ENCODE assay signal across 1 cellular context in the genomic region with DNA sequence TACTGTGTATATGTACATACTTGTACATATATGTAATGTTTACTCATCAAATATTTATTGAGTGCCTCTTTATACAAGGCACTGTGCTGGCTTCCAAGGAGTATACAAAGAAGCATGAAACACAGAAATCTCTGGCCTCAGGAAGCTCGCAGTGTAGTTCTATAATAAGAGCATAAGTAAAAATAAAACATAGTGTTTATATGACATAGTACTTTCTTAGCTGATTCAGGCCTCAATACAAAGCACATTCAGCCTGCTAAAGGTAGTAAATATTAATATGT.
TF ChIP-seq lines count a peak whose summit lies in the region.

No MANE protein-coding gene starts in this region.

TF ChIP-seq in HepG2, 621 proteins besides CTCF, POLR2A, EP300 and RAD21:
- TF ChIP-seq, protein P1, sequence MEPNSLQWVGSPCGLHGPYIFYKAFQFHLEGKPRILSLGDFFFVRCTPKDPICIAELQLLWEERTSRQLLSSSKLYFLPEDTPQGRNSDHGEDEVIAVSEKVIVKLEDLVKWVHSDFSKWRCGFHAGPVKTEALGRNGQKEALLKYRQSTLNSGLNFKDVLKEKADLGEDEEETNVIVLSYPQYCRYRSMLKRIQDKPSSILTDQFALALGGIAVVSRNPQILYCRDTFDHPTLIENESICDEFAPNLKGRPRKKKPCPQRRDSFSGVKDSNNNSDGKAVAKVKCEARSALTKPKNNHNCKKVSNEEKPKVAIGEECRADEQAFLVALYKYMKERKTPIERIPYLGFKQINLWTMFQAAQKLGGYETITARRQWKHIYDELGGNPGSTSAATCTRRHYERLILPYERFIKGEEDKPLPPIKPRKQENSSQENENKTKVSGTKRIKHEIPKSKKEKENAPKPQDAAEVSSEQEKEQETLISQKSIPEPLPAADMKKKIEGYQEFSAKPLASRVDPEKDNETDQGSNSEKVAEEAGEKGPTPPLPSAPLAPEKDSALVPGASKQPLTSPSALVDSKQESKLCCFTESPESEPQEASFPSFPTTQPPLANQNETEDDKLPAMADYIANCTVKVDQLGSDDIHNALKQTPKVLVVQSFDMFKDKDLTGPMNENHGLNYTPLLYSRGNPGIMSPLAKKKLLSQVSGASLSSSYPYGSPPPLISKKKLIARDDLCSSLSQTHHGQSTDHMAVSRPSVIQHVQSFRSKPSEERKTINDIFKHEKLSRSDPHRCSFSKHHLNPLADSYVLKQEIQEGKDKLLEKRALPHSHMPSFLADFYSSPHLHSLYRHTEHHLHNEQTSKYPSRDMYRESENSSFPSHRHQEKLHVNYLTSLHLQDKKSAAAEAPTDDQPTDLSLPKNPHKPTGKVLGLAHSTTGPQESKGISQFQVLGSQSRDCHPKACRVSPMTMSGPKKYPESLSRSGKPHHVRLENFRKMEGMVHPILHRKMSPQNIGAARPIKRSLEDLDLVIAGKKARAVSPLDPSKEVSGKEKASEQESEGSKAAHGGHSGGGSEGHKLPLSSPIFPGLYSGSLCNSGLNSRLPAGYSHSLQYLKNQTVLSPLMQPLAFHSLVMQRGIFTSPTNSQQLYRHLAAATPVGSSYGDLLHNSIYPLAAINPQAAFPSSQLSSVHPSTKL (CRISPR knock-in tag; IDR thresholded peaks at IDR 0.05): 0 out of 2 replicates have a peak, but pooled peaks have one; percentile 28
- TF ChIP-seq RARA (CRISPR knock-in tag; IDR thresholded peaks at IDR 0.05): 0 out of 2 replicates have a peak, but pooled peaks have one; percentile 7
- TF ChIP-seq, protein P2, sequence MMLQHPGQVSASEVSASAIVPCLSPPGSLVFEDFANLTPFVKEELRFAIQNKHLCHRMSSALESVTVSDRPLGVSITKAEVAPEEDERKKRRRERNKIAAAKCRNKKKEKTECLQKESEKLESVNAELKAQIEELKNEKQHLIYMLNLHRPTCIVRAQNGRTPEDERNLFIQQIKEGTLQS (CRISPR knock-in tag; IDR thresholded peaks at IDR 0.05): no peak
- peak; percentile 51; the same call in 1 of the 2 replicates for TF ChIP-seq GATAD2A (CRISPR knock-in tag; IDR thresholded peaks at IDR 0.05)
- TF ChIP-seq SOX6 (IDR thresholded peaks at IDR 0.05): no peak
- 0 out of 2 replicates have a peak, but pooled peaks have one; percentile 10 for TF ChIP-seq SOX6 (CRISPR knock-in tag; IDR thresholded peaks at IDR 0.05)
- no peak for TF ChIP-seq ZNF317 (CRISPR knock-in tag; IDR thresholded peaks at IDR 0.05)
- no peak for TF ChIP-seq FOXP1 (IDR thresholded peaks at IDR 0.05)
- TF ChIP-seq FOXP1 (CRISPR knock-in tag; IDR thresholded peaks at IDR 0.05): peak; percentile 26; the same call in 1 of the 2 replicates
- TF ChIP-seq, protein P3, sequence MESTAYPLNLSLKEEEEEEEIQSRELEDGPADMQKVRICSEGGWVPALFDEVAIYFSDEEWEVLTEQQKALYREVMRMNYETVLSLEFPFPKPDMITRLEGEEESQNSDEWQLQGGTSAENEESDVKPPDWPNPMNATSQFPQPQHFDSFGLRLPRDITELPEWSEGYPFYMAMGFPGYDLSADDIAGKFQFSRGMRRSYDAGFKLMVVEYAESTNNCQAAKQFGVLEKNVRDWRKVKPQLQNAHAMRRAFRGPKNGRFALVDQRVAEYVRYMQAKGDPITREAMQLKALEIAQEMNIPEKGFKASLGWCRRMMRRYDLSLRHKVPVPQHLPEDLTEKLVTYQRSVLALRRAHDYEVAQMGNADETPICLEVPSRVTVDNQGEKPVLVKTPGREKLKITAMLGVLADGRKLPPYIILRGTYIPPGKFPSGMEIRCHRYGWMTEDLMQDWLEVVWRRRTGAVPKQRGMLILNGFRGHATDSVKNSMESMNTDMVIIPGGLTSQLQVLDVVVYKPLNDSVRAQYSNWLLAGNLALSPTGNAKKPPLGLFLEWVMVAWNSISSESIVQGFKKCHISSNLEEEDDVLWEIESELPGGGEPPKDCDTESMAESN (CRISPR knock-in tag; conservative IDR thresholded peaks at IDR 0.05): no peak
- 0 out of 2 replicates have a peak, but pooled peaks have one; percentile 10 for TF ChIP-seq FOXJ3 (CRISPR knock-in tag; IDR thresholded peaks at IDR 0.05; ENCODE audit: borderline replicate concordance)
- 0 out of 2 replicates have a peak, but pooled peaks have one; percentile 23 for TF ChIP-seq ZKSCAN8 (CRISPR knock-in tag; IDR thresholded peaks at IDR 0.05; ENCODE audit: borderline replicate concordance)
- TF ChIP-seq NR2F2 (IDR thresholded peaks at IDR 0.05; ENCODE audit: borderline replicate concordance, low read depth): no peak
- peak; percentile 19 to 22; a peak in 1 of 4 replicates for TF ChIP-seq MAFK (conservative IDR thresholded peaks at IDR 0.05 in 1 of 2, IDR thresholded peaks at IDR 0.05 in 1 of 2; ENCODE audit: low read length in 2 of 2)
- TF ChIP-seq FOXA1 (IDR thresholded peaks at IDR 0.05): peak; percentile 56; the same call in 1 of the 2 replicates
- peak; percentile 59 for TF ChIP-seq FOXA1 (CRISPR knock-in tag; IDR thresholded peaks at IDR 0.05)
- no peak for TF ChIP-seq ZNF124 (CRISPR knock-in tag; IDR thresholded peaks at IDR 0.05)
- 0 out of 2 replicates have a peak, but pooled peaks have one; percentile 19 for TF ChIP-seq NCOA2 (CRISPR knock-in tag; IDR thresholded peaks at IDR 0.05)
- TF ChIP-seq REPIN1 (CRISPR knock-in tag; IDR thresholded peaks at IDR 0.05; ENCODE audit: borderline replicate concordance, low read depth): no peak
- 0 out of 2 replicates have a peak, but pooled peaks have one; percentile 42 for TF ChIP-seq YEATS2 (CRISPR knock-in tag; IDR thresholded peaks at IDR 0.05; ENCODE audit: borderline replicate concordance)
- 0 out of 2 replicates have a peak, but pooled peaks have one; percentile 19 for TF ChIP-seq SAP130 (CRISPR knock-in tag; IDR thresholded peaks at IDR 0.05; ENCODE audit: low read depth)
- TF ChIP-seq ZNF205 (CRISPR knock-in tag; IDR thresholded peaks at IDR 0.05): peak; percentile 71; the same call in 1 of the 2 replicates
- 0 out of 2 replicates have a peak, but pooled peaks have one; percentile 3 for TF ChIP-seq ZBTB20 (CRISPR knock-in tag; IDR thresholded peaks at IDR 0.05; ENCODE audit: borderline replicate concordance, low read depth)
- TF ChIP-seq, protein P4, sequence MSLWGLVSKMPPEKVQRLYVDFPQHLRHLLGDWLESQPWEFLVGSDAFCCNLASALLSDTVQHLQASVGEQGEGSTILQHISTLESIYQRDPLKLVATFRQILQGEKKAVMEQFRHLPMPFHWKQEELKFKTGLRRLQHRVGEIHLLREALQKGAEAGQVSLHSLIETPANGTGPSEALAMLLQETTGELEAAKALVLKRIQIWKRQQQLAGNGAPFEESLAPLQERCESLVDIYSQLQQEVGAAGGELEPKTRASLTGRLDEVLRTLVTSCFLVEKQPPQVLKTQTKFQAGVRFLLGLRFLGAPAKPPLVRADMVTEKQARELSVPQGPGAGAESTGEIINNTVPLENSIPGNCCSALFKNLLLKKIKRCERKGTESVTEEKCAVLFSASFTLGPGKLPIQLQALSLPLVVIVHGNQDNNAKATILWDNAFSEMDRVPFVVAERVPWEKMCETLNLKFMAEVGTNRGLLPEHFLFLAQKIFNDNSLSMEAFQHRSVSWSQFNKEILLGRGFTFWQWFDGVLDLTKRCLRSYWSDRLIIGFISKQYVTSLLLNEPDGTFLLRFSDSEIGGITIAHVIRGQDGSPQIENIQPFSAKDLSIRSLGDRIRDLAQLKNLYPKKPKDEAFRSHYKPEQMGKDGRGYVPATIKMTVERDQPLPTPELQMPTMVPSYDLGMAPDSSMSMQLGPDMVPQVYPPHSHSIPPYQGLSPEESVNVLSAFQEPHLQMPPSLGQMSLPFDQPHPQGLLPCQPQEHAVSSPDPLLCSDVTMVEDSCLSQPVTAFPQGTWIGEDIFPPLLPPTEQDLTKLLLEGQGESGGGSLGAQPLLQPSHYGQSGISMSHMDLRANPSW (CRISPR knock-in tag; IDR thresholded peaks at IDR 0.05; ENCODE audit: borderline replicate concordance): no peak
- no peak for TF ChIP-seq HOXD1 (CRISPR knock-in tag; IDR thresholded peaks at IDR 0.05)
- TF ChIP-seq MIER3 (CRISPR knock-in tag; IDR thresholded peaks at IDR 0.05; ENCODE audit: borderline replicate concordance): 0 out of 2 replicates have a peak, but pooled peaks have one; percentile 26
- TF ChIP-seq, protein P5, sequence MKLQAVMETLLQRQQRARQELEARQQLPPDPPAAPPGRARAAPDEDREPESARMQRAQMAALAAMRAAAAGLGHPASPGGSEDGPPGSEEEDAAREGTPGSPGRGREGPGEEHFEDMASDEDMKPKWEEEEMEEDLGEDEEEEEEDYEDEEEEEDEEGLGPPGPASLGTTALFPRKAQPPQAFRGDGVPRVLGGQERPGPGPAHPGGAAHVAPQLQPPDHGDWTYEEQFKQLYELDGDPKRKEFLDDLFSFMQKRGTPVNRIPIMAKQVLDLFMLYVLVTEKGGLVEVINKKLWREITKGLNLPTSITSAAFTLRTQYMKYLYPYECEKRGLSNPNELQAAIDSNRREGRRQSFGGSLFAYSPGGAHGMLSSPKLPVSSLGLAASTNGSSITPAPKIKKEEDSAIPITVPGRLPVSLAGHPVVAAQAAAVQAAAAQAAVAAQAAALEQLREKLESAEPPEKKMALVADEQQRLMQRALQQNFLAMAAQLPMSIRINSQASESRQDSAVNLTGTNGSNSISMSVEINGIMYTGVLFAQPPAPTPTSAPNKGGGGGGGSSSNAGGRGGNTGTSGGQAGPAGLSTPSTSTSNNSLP (IDR thresholded peaks at IDR 0.05; ENCODE audit: low read depth, low read length): 0 out of 2 replicates have a peak, but pooled peaks have one; percentile 38
- TF ChIP-seq ZNF251 (CRISPR knock-in tag; IDR thresholded peaks at IDR 0.05): no peak
- peak; percentile 87 for TF ChIP-seq FOXA3 (CRISPR knock-in tag; IDR thresholded peaks at IDR 0.05)
